17 cellular contexts compared by ENCODE assay signal in genomic region chr2:233311241-233311926, GRCh38. TPM values are rescaled to one million over a fixed set of nuclear protein-coding genes. Genes with fewer than 3 reads are reported as not detected.
"Had no signal": no experiment of that assay in that cellular context is flagged by ENCODE, and none has a peak within 500 bp of the region (broad histone marks: within the 10 kb centered on the region; RNA-seq: fewer than 3 reads in every experiment).

No MANE protein-coding gene starts in this region.

- H3K9me3 ChIP-seq: lower lobe of right lung, pancreas, thyroid gland had no signal

- DNase-seq: activated CD4-positive, CD25-positive, alpha-beta regulatory T cell treated with anti-CD3 and anti-CD28 coated beads, Interleukin-2, amount 50 U/mL, for 72 hours; activated naive CD4-positive, alpha-beta T cell treated with anti-CD3 and anti-CD28 coated beads, Interleukin-2, amount 10 ng/mL, durations not matched to agents 7 days and 5 days; amniotic stem cell; cortex of kidney; effector CD4-positive, alpha-beta T cell; foreskin keratinocyte; left cardiac atrium; lower lobe of right lung; pancreas; stimulated activated CD4-positive, alpha-beta T cell treated with anti-CD3 and anti-CD28 coated beads, Interleukin-1b, Interleukin-23, amount 100 ng/mL, for 48 hours; T-helper 1 cell; T1000; thyroid gland had no signal

- H3K4me3 Mint-ChIP-seq: activated naive CD4-positive, alpha-beta T cell treated with anti-CD3 and anti-CD28 coated beads, Interleukin-2, amount 10 ng/mL, durations not matched to agents 7 days and 5 days; brain; central memory CD8-positive, alpha-beta T cell had no signal

- H3K9me3 Mint-ChIP-seq: activated naive CD4-positive, alpha-beta T cell treated with anti-CD3 and anti-CD28 coated beads, Interleukin-2, amount 10 ng/mL, durations not matched to agents 7 days and 5 days; activated T-helper 2 cell treated with anti-CD3 and anti-CD28 coated beads, Interferon-gamma antibody, Interleukin-2, Interleukin-4, amounts not matched to agents 10 μg/mL and 5 μg/mL and 100 μg/mL, durations not matched to agents 14 hours and 24 hours and 36 hours; brain; central memory CD8-positive, alpha-beta T cell had no signal

- H3K36me3 ChIP-seq: lower lobe of right lung, pancreas, thyroid gland had no signal

- H3K36me3 Mint-ChIP-seq: activated naive CD4-positive, alpha-beta T cell treated with anti-CD3 and anti-CD28 coated beads, Interleukin-2, amount 10 ng/mL, durations not matched to agents 7 days and 5 days; brain had no signal

- H3K27ac Mint-ChIP-seq: activated naive CD4-positive, alpha-beta T cell treated with anti-CD3 and anti-CD28 coated beads, Interleukin-2, amount 10 ng/mL, durations not matched to agents 7 days and 5 days; activated T-helper 2 cell treated with anti-CD3 and anti-CD28 coated beads, Interferon-gamma antibody, Interleukin-2, Interleukin-4, amounts not matched to agents 10 μg/mL and 5 μg/mL and 100 μg/mL, durations not matched to agents 14 hours and 24 hours and 36 hours; brain had no signal

- H3K4me1 ChIP-seq: foreskin keratinocyte, lower lobe of right lung, pancreas, thyroid gland had no signal

- H3K27ac ChIP-seq: foreskin keratinocyte, lower lobe of right lung, pancreas, thyroid gland had no signal

- ATAC-seq: foreskin keratinocyte, left cardiac atrium, lower lobe of right lung, pancreas had no signal

- H3K27me3 ChIP-seq: pancreas, thyroid gland had no signal

- FAIRE-seq: pancreas had no signal

- H3K4me3 ChIP-seq: lower lobe of right lung, pancreas, thyroid gland had no signal

- H3K27me3 Mint-ChIP-seq: central memory CD8-positive, alpha-beta T cell had no signal

RNA-seq across cellular contexts. Expression of gene SAG, which starts 3.8 kb away (rescaled TPM):
- total RNA-seq: activated T-helper 2 cell treated with anti-CD3 and anti-CD28 coated beads, Interferon-gamma antibody, Interleukin-2, Interleukin-4, amounts not matched to agents 10 μg/mL and 5 μg/mL and 100 μg/mL, durations not matched to agents 14 hours and 24 hours and 36 hours; foreskin keratinocyte; left cardiac atrium; lower lobe of right lung; pancreas; urinary bladder had no signal
- polyA plus RNA-seq: foreskin keratinocyte, pancreas had no signal
